ENCODE assay signal across 9 cellular contexts in the genomic region with DNA sequence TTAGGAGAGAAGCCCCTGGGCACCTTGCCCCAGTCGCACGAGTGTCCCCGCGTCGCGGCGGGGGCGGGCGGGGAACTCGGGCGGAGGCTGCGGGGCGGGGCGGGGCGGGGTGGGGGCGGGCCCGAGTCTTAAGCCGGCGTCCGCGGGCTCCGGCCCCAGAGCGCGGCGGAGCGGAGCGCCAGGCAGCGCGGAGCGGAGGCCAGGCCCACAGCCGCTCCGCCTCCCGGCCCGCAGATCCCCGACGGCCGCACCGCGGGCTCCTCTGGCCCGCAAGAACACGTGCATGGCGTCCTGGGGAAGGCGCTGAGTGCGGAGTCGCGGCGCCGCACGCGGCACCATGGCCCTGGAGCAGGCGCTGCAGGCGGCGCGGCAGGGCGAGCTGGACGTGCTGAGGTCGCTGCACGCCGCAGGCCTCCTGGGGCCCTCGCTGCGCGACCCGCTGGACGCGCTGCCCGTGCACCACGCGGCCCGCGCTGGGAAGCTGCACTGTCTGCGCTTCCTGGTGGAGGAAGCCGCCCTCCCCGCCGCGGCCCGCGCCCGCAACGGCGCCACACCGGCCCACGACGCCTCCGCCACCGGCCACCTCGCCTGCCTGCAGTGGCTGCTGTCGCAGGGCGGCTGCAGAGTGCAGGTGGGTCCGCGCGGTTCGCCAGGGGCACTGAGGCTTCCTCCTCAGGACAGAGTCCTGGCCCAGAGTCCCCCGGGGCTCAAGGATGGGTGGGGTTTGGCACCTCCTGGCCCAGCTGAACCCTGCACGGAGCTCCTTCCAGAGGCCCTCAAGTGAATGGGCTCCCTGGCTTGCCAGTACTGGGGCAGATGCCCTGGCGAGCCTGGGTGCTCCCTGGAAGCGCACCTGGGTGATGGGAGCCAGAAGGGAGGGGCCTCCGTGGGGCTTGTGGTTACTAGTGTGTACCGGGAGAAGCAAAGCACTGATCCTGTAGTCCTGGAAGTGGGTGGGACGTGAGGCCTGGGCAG. TPM values are rescaled to one million over a fixed set of nuclear protein-coding genes. Genes with fewer than 3 reads are reported as not detected.
DNase-seq lines count a peak whose midpoint lies in the region; ATAC-seq and TF ChIP-seq lines count a peak whose summit lies in the region.
"Had no signal": no experiment of that assay in that cellular context is flagged by ENCODE, and none has a peak within 500 bp of the region (broad histone marks: within the 10 kb centered on the region; RNA-seq: fewer than 3 reads in every experiment).

A gene with protein sequence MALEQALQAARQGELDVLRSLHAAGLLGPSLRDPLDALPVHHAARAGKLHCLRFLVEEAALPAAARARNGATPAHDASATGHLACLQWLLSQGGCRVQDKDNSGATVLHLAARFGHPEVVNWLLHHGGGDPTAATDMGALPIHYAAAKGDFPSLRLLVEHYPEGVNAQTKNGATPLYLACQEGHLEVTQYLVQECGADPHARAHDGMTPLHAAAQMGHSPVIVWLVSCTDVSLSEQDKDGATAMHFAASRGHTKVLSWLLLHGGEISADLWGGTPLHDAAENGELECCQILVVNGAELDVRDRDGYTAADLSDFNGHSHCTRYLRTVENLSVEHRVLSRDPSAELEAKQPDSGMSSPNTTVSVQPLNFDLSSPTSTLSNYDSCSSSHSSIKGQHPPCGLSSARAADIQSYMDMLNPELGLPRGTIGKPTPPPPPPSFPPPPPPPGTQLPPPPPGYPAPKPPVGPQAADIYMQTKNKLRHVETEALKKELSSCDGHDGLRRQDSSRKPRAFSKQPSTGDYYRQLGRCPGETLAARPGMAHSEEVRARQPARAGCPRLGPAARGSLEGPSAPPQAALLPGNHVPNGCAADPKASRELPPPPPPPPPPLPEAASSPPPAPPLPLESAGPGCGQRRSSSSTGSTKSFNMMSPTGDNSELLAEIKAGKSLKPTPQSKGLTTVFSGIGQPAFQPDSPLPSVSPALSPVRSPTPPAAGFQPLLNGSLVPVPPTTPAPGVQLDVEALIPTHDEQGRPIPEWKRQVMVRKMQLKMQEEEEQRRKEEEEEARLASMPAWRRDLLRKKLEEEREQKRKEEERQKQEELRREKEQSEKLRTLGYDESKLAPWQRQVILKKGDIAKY (plus strand): TSS at position 158 of the 975 bp plus-strand sequence. CDS start 180 bp downstream, at position 338.

- H3K9me3 ChIP-seq in skeletal muscle satellite cell (replicated peaks; ENCODE audit: low read length) (no peaks in the 10 kb centered on the region), body of pancreas (no peaks in the 10 kb centered on the region)

- no peak within 1 kb of the TSS for H3K9ac ChIP-seq in skeletal muscle satellite cell (ENCODE audit: low read depth, low read length)

- peak; percentile 14 for ATAC-seq in GM23338
- ATAC-seq in esophagus mucosa: peak; percentile 6
- no peak for ATAC-seq in body of pancreas
- no peak for ATAC-seq in GM18861 (IDR thresholded peaks at IDR 0.05; ENCODE audit: unreplicated experiment)

- no peaks in the 10 kb centered on the region for H3K36me3 Mint-ChIP-seq in GM23338 (ENCODE audit: low read depth)

- H3K27ac ChIP-seq in GM23338 (ENCODE audit: low read depth) (no peak within 1 kb of the TSS), body of pancreas (no peak within 1 kb of the TSS)

- H3K4me3 Mint-ChIP-seq in GM23338: peak within 1 kb of the TSS; percentile 57

- peak within 1 kb of the TSS; percentile 91 for H2AFZ ChIP-seq in GM23338

- H3K27me3 ChIP-seq in GM23338 (ENCODE audit: insufficient read depth) (peaks cover 75% of the 10 kb centered on the region), skeletal muscle satellite cell (ENCODE audit: control insufficient read depth, insufficient read depth, low read length) (peaks cover 72% of the 10 kb centered on the region), body of pancreas (peaks cover 0 to 21% of the 10 kb centered on the region in 2 donors)

- no peaks in the 10 kb centered on the region for H4K20me1 ChIP-seq in GM23338 (replicated peaks; ENCODE audit: insufficient read depth)

- no peaks in the 10 kb centered on the region for H3K9me3 Mint-ChIP-seq in GM23338

- H3K4me1 ChIP-seq in GM23338 (ENCODE audit: insufficient read depth) (peaks cover 7% of the 10 kb centered on the region; the same call in 1 of the 2 replicates), skeletal muscle satellite cell (ENCODE audit: control insufficient read depth, insufficient read depth, low read length) (peaks cover 33% of the 10 kb centered on the region), body of pancreas (peaks cover 39% of the 10 kb centered on the region)

- H3K4me3 ChIP-seq in GM23338 (peak within 1 kb of the TSS; percentile 51), skeletal muscle satellite cell (ENCODE audit: low read length) (no peak within 1 kb of the TSS), body of pancreas (no peak within 1 kb of the TSS)

- 6% methylated on average over 90 of the region's 99 CpGs; no CpG with 5 or more reads in 1 of the 2 donors for WGBS in body of pancreas, 2 donors

- TF ChIP-seq CTCF in GM23338 (conservative IDR thresholded peaks at IDR 0.05; ENCODE audit: low read depth in 2 of 2) (no peak), body of pancreas (IDR thresholded peaks at IDR 0.05) (no peak)

- peak within 1 kb of the TSS; percentile 80 for H3K4me2 ChIP-seq in GM23338
- H3K4me2 ChIP-seq in skeletal muscle satellite cell (ENCODE audit: low read length): peak within 1 kb of the TSS; percentile 54

- H3K79me2 ChIP-seq in GM23338 (replicated peaks; ENCODE audit: insufficient read depth): no peaks in the 10 kb centered on the region

- peaks cover 72% of the 10 kb centered on the region for H3K27me3 Mint-ChIP-seq in GM23338 (ENCODE audit: insufficient read depth, low read depth, poor library complexity)

- DNase-seq in GM23338 (ENCODE audit: low spot score): peak; percentile 60
- peak; percentile 75 for DNase-seq in RPMI8226
- DNase-seq in body of pancreas: no peak
- no peak for DNase-seq in activated gamma-delta T cell (lab: John Stamatoyannopoulos, UW)
- DNase-seq: amniotic stem cell, NCI-H2081 had no signal

- H3K9me2 ChIP-seq in GM23338 (ENCODE audit: insufficient read depth): no peaks in the 10 kb centered on the region

- no peak for TF ChIP-seq POLR2A in body of pancreas (IDR thresholded peaks at IDR 0.05)

- peaks cover 22% of the 10 kb centered on the region for H3F3A ChIP-seq in GM23338 (replicated peaks; ENCODE audit: low read depth)

- peaks cover 14% of the 10 kb centered on the region; the same call in 2 of the 3 replicates for H3K4me1 Mint-ChIP-seq in GM23338

- H3K27ac Mint-ChIP-seq in GM23338: no peak within 1 kb of the TSS

- H3K36me3 ChIP-seq in GM23338 (ENCODE audit: insufficient read depth): no peaks in the 10 kb centered on the region
- no peaks in the 10 kb centered on the region for H3K36me3 ChIP-seq in skeletal muscle satellite cell (ENCODE audit: insufficient read depth, low read length)
- H3K36me3 ChIP-seq in body of pancreas (replicated peaks in 1 of 2; ENCODE audit: insufficient read depth in 1 of 2, low read depth in 2 of 2): no peaks in the 10 kb centered on the region

- intact Hi-C loops in body of pancreas (cut with DNase I): no loop called here

TF ChIP-seq in GM23338, 12 proteins besides CTCF, POLR2A, EP300 and RAD21:
- TF ChIP-seq CREB1 (CRISPR knock-in tag; IDR thresholded peaks at IDR 0.05; ENCODE audit: low read depth) (no peak), EZH2 (IDR thresholded peaks at IDR 0.05; ENCODE audit: low read depth, unreplicated experiment) (peak; percentile 24), EZH2phosphoT487 (IDR thresholded peaks at IDR 0.05; ENCODE audit: unreplicated experiment) (peak; percentile 76)
TF ChIP-seq in GM23338: peak in this region for 2.

RNA-seq across cellular contexts. Expression of the gene that starts here (rescaled TPM):
- 12.7 and 13.6 TPM in 2 replicates for total RNA-seq in GM23338 (2014; rRNA removed; shearing (Covaris generic))
- 12.2 and 13.5 TPM in 2 replicates for polyA plus RNA-seq in GM23338 (2016; fragmentation: Nextera tagmentation; extraction: Ambion mirVana)
- total RNA-seq in esophagus mucosa (33.4 TPM), body of pancreas (1 to 10 TPM in 1 of 2 donors, under 1 TPM in 1; 0.26 to 4.0 TPM)
- total RNA-seq in skeletal muscle satellite cell (2012; rRNA removed): under 0.01 TPM in 1 of 2 replicates, not detected in the other

Comparison
In these comparisons a context has a peak if more than half of its experiments do, and no peak if none do; other contexts are left out.
1. ATAC-seq: peak in GM23338 (single experiment) and esophagus mucosa (single experiment); none in body of pancreas (single experiment) and GM18861 (single experiment).
2. DNase-seq: peak in GM23338 (single experiment) and RPMI8226 (single experiment); none in body of pancreas (0 of 4) and activated gamma-delta T cell (single experiment).